In the genomic region with DNA sequence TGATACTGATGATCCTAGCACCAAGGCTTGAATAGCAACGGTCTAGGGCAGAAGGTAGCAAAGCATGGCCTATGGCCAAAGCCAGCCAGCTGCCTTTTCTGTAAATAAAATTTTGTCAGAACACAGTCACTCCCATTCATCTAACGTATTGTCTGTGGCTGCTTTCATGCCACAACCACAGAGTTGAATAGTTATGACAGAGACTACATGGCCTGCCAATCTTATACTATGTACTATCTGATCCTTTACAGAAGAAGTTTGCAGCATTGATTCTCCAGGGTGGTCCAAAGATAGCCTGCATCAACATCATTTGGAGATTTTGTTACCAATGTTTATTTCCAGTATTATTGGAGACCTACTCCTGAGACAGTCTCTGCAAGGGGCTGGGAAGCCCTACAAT, we compare ENCODE assay signal across 19 cellular contexts. TPM values are rescaled to one million over a fixed set of nuclear protein-coding genes. Genes with fewer than 3 reads are reported as not detected.
DNase-seq lines count a peak whose midpoint lies in the region; ATAC-seq, FAIRE-seq and TF ChIP-seq lines count a peak whose summit lies in the region.
"Had no signal": no experiment of that assay in that cellular context is flagged by ENCODE, and none has a peak within 500 bp of the region (broad histone marks: within the 10 kb centered on the region; RNA-seq: fewer than 3 reads in every experiment).

No MANE protein-coding gene starts in this region.

- no peak overlapping the region for H3K4me3 ChIP-seq in A549
- H3K4me3 ChIP-seq in gastroesophageal sphincter: no peak overlapping the region
- H3K4me3 ChIP-seq in hepatocyte: no peak overlapping the region
- H3K4me3 ChIP-seq: left lung, testis had no signal

- H3K4me1 ChIP-seq in A549 (peaks cover 57% of the 10 kb centered on the region), gastroesophageal sphincter (peaks cover 7 to 76% (median 23%) of the 10 kb centered on the region in 3 donors), hepatocyte (ENCODE audit: insufficient read depth) (peaks cover 44% of the 10 kb centered on the region)

- H3K27ac ChIP-seq in A549: peak overlapping the region; percentile 49 to 79
- peak overlapping the region; percentile 78 to 98 (median 90) for H3K27ac ChIP-seq in gastroesophageal sphincter
- no peak overlapping the region for H3K27ac ChIP-seq in hepatocyte
- H3K27ac ChIP-seq: left lung, testis had no signal

- no peak; a peak in 1 of 6 replicates for ATAC-seq in A549
- peak; percentile 32 for ATAC-seq in GM18861 (IDR thresholded peaks at IDR 0.05; ENCODE audit: unreplicated experiment)
- no peak for ATAC-seq in gastroesophageal sphincter
- no peak for ATAC-seq in GM21381 (IDR thresholded peaks at IDR 0.05; ENCODE audit: unreplicated experiment)
- ATAC-seq: left lung had no signal

- no peak for DNase-seq in A549 (ENCODE audit: low read depth in 1 of 2, low spot score in 1 of 2)
- peak; percentile 13 for DNase-seq in NCI-H446 treated with DMSO at 0.1 percent for 48 hours (lab: John Stamatoyannopoulos, UW)
- no peak for DNase-seq in hepatocyte (ENCODE audit: low spot score)
- no peak for DNase-seq in activated CD4-positive, alpha-beta T cell treated with anti-CD3 and anti-CD28 coated beads for 48 hours
- DNase-seq: activated naive CD4-positive, alpha-beta T cell treated with anti-CD3 and anti-CD28 coated beads for 36 hours; CD4-positive, alpha-beta memory T cell; cerebellar nuclear complex; DMS79; effector memory CD4-positive, alpha-beta T cell; HFFc6; left lung; NCI-H146; stimulated activated CD4-positive, alpha-beta T cell treated with anti-CD3 and anti-CD28 coated beads, Interleukin-12 subunit alpha, Interleukin-12 subunit beta, amount 100 ng/mL, for 4 hours; stimulated activated CD8-positive, alpha-beta memory T cell treated with anti-CD3 and anti-CD28 coated beads, Interleukin-4, amount 100 ng/mL, for 48 hours; T-cell; testis had no signal

- H3K36me3 ChIP-seq in gastroesophageal sphincter: no peaks in the 10 kb centered on the region
- H3K36me3 ChIP-seq in hepatocyte (replicated peaks; ENCODE audit: insufficient read depth, low read depth): no peaks in the 10 kb centered on the region
- H3K36me3 ChIP-seq: left lung had no signal

- no peak overlapping the region for H3K4me2 ChIP-seq in A549
- H3K4me2 ChIP-seq in hepatocyte: no peak overlapping the region

- TF ChIP-seq POLR2A in A549 (IDR thresholded peaks at IDR 0.05; ENCODE audit: low read length) (no peak), gastroesophageal sphincter (IDR thresholded peaks at IDR 0.05) (no peak)

- TF ChIP-seq CTCF in A549 (IDR thresholded peaks at IDR 0.05) (no peak), gastroesophageal sphincter (IDR thresholded peaks at IDR 0.05) (no peak), hepatocyte (IDR thresholded peaks at IDR 0.05; ENCODE audit: poor library complexity) (no peak)

- H3K27me3 ChIP-seq in gastroesophageal sphincter (no peaks in the 10 kb centered on the region), hepatocyte (no peaks in the 10 kb centered on the region)
- H3K27me3 ChIP-seq: left lung, testis had no signal

- CTCF ChIA-PET in A549 (lab: Yijun Ruan, JAX): interaction anchor here (1.1 to 2.0 kb wide), 4 partner anchors 10 to 73 kb away, joined by 3 to 8 read pairs (median 6); no protein-coding TSS in a partner anchor

- 44% methylated on average over 2 of the region's 2 CpGs for WGBS in A549 (ENCODE audit: missing lambda C conversion rate)
- 0 to 50% methylated on average over 1 of the region's 2 CpGs for WGBS in gastroesophageal sphincter (ENCODE audit: low coverage in 1 of 2), 2 donors
- 47% methylated on average over 2 of the region's 2 CpGs for WGBS in hepatocyte (ENCODE audit: low lambda C conversion rate, missing lambda C conversion rate)

- TF ChIP-seq EP300 in A549 (IDR thresholded peaks at IDR 0.05): no peak
- TF ChIP-seq EP300 in gastroesophageal sphincter (IDR thresholded peaks at IDR 0.05): no peak

- no peak for FAIRE-seq in A549 (lab: Jason Lieb, UNC)

- no peak overlapping the region for H2AFZ ChIP-seq in hepatocyte

- H3K79me2 ChIP-seq in hepatocyte: no peaks in the 10 kb centered on the region

- no peaks in the 10 kb centered on the region for H3K9me2 ChIP-seq in hepatocyte (replicated peaks; ENCODE audit: insufficient read depth)

- H4K20me1 ChIP-seq in hepatocyte (ENCODE audit: insufficient read depth, poor library complexity, severe bottlenecking): no peaks in the 10 kb centered on the region

- POLR2A ChIA-PET in A549 (lab: Yijun Ruan, JAX): no interaction called here

- TF ChIP-seq RAD21 in A549 (conservative IDR thresholded peaks at IDR 0.05 in 1 of 2, IDR thresholded peaks at IDR 0.05 in 1 of 2): no peak

- no peaks in the 10 kb centered on the region for H3K9me3 ChIP-seq in A549
- no peaks in the 10 kb centered on the region for H3K9me3 ChIP-seq in gastroesophageal sphincter
- H3K9me3 ChIP-seq in hepatocyte (ENCODE audit: low read depth): no peaks in the 10 kb centered on the region
- H3K9me3 ChIP-seq: left lung, testis had no signal

TF ChIP-seq in A549, 52 proteins besides CTCF, POLR2A, EP300 and RAD21:
- TF ChIP-seq, protein P1, sequence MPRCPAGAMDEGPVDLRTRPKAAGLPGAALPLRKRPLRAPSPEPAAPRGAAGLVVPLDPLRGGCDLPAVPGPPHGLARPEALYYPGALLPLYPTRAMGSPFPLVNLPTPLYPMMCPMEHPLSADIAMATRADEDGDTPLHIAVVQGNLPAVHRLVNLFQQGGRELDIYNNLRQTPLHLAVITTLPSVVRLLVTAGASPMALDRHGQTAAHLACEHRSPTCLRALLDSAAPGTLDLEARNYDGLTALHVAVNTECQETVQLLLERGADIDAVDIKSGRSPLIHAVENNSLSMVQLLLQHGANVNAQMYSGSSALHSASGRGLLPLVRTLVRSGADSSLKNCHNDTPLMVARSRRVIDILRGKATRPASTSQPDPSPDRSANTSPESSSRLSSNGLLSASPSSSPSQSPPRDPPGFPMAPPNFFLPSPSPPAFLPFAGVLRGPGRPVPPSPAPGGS (IDR thresholded peaks at IDR 0.05): no peak
- TF ChIP-seq RCOR1 (IDR thresholded peaks at IDR 0.05; ENCODE audit: low read depth, low read length): no peak
- no peak for TF ChIP-seq RFX5 (IDR thresholded peaks at IDR 0.05)
- TF ChIP-seq RARB (CRISPR knock-in tag; IDR thresholded peaks at IDR 0.05): no peak
- no peak for TF ChIP-seq BHLHE40 (IDR thresholded peaks at IDR 0.05; ENCODE audit: low read depth, low read length)
- TF ChIP-seq, protein P2, sequence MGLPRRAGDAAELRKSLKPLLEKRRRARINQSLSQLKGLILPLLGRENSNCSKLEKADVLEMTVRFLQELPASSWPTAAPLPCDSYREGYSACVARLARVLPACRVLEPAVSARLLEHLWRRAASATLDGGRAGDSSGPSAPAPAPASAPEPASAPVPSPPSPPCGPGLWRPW (IDR thresholded peaks at IDR 0.05): no peak
- no peak for TF ChIP-seq NPAS2 (CRISPR knock-in tag; IDR thresholded peaks at IDR 0.05; ENCODE audit: borderline replicate concordance)
TF ChIP-seq in A549: peak in this region for 0.

RNA-seq across cellular contexts. Expression of a gene that starts 19.9 kb away (rescaled TPM):
- polyA plus RNA-seq in A549 (2011; rRNA removed) (50.9 and 54.7 TPM in 2 replicates), A549 (2017; fragmentation: RNase III; extraction: RNeasy Plus Mini Kit Qiagen cat#74134 plus additional on column Dnase treatment) (16.9 to 25.9 TPM (median 22.5 TPM) in 3 replicates), hepatocyte (19.4 and 26.9 TPM in 2 replicates)
- 15.3 and 22.2 TPM in 2 replicates for polyA plus RNA-seq in A549 (2012; cell fraction: cytosol; rRNA removed)
- 8.6 and 12.5 TPM in 2 replicates for polyA plus RNA-seq in A549 (2012; cell fraction: nucleus; rRNA removed)
- polyA minus RNA-seq in A549 (2011; rRNA and poly(A)+ RNA removed): 24.2 and 38.4 TPM in 2 replicates
- total RNA-seq in gastroesophageal sphincter (10 to 100 TPM; 18.0 to 37.9 (median 29.1) TPM), hepatocyte (29.5 and 34.7 TPM in 2 replicates)
